In genomic region chr19:23420824-23421223, GRCh38 we compare ENCODE assay signal across 23 cellular contexts. TPM values are rescaled to one million over a fixed set of nuclear protein-coding genes. Genes with fewer than 3 reads are reported as not detected.
A peak's percentile ranks its signal among the peaks of the same experiment; 100 is the strongest.
DNase-seq lines count a peak whose midpoint lies in the region; ATAC-seq, FAIRE-seq and TF ChIP-seq lines count a peak whose summit lies in the region.
"Had no signal": no experiment of that assay in that cellular context is flagged by ENCODE, and none has a peak within 500 bp of the region (broad histone marks: within the 10 kb centered on the region; RNA-seq: fewer than 3 reads in every experiment).

No MANE protein-coding gene starts in this region.

- peaks cover 7% of the 10 kb centered on the region for H3K9me3 ChIP-seq in A673 (ENCODE audit: low read depth, low read length, poor library complexity, severe bottlenecking)

- TF ChIP-seq CTCF in A673 (conservative IDR thresholded peaks at IDR 0.05; ENCODE audit: low read depth, low read length), result no peak

- H3K27me3 ChIP-seq in A673 (replicated peaks; ENCODE audit: insufficient read depth, low read depth, low read length, poor library complexity), result no peaks in the 10 kb centered on the region

- no peak overlapping the region for H3K4me3 ChIP-seq in A673 (ENCODE audit: low read depth, low read length, poor library complexity, severe bottlenecking)

- no peak for FAIRE-seq in GM12892 (lab: Jason Lieb, UNC)
- FAIRE-seq: G401.6, GM18507 had no signal

- H3K27ac ChIP-seq in A673 (ENCODE audit: low read depth, low read length, poor library complexity, severe bottlenecking), result no peak overlapping the region

- H3K4me1 ChIP-seq in A673 (ENCODE audit: insufficient read depth, low read length, poor library complexity, severe bottlenecking), result no peaks in the 10 kb centered on the region

- POLR2A ChIA-PET in A673 (lab: Charles Lee; ENCODE audit: low non-redundant PET), result no interaction called here

- DNase-seq in NCI-H748 (lab: John Stamatoyannopoulos, UW; ENCODE audit: unreplicated experiment) (peak; percentile 11), NCI-H748 treated with DMSO at 0.1 percent for 48 hours (lab: John Stamatoyannopoulos, UW) (no peak), NAMALWA (ENCODE audit: low spot score) (peak; percentile 12), SK-N-DZ (ENCODE audit: low spot score) (peak; percentile 34), left colon (no peak), left lobe of liver (ENCODE audit: low spot score) (no peak), A673 (ENCODE audit: low spot score) (no peak), GM12892 (ENCODE audit: insufficient read length) (no peak)
- DNase-seq: 8988T; AML-193; C1 segment of cervical spinal cord; CD8-positive, alpha-beta T cell; DND-41; GOT3; Karpas-422; NCI-H1417; NCI-H187 treated with DMSO at 0.1 percent for 48 hours; NCI-H2227 treated with DMSO at 0.1 percent for 48 hours; NCI-H510A treated with DMSO at 0.1 percent for 48 hours; PC-3; T-cell had no signal

- CTCF ChIA-PET in A673 (lab: Charles Lee), result no interaction called here

- no peak for TF ChIP-seq POLR2A in GM12892 (IDR thresholded peaks at IDR 0.05; ENCODE audit: low read depth, low read length)

- intact Hi-C loops in left colon (cut with DNase I, micrococcal nuclease), result no loop called here
- intact Hi-C loops in A673 (cut with micrococcal nuclease; ENCODE audit: unreplicated experiment), result no loop called here

- BruUV-seq in A673 (replicated peaks; lab: Mats Ljungman, UMichigan), result no TSS peak

- no peaks in the 10 kb centered on the region for H3K36me3 ChIP-seq in A673 (ENCODE audit: insufficient read depth, low read length, poor library complexity, severe bottlenecking)

- ATAC-seq in left colon, result peak; percentile 11
- ATAC-seq in left lobe of liver, result no peak
- ATAC-seq: CD8-positive, alpha-beta T cell; PC-3; T-cell had no signal

RNA-seq across cellular contexts. Expression of gene ZNF91, which starts 25.6 kb away (rescaled TPM):
- 18.3 and 18.5 TPM in 2 replicates for polyA plus RNA-seq in SK-N-DZ (2014; cell fraction: cytosol; rRNA removed)
- 14.5 and 25.2 TPM in 2 replicates for polyA plus RNA-seq in SK-N-DZ (2014; cell fraction: nucleus; rRNA removed)
- total RNA-seq in left colon (10 to 100 TPM; 87.4 to 90.8 TPM), left lobe of liver (16.2 TPM), A673 (2021) (7.0 and 8.9 TPM in 2 replicates)
- polyA plus RNA-seq in GM12892 (2012; ENCODE audit: missing spikeins), result 14.4 TPM

Comparison
In these comparisons a context has a peak if more than half of its experiments do, and no peak if none do; other contexts are left out.
1. DNase-seq: peak in NCI-H748 (single experiment), NAMALWA (single experiment) and SK-N-DZ (single experiment); none in NCI-H748 treated with DMSO at 0.1 percent for 48 hours (single experiment), left colon (0 of 2), left lobe of liver (single experiment), A673 (single experiment) and GM12892 (single experiment).